8 cellular contexts compared by ENCODE assay signal in the genomic region with DNA sequence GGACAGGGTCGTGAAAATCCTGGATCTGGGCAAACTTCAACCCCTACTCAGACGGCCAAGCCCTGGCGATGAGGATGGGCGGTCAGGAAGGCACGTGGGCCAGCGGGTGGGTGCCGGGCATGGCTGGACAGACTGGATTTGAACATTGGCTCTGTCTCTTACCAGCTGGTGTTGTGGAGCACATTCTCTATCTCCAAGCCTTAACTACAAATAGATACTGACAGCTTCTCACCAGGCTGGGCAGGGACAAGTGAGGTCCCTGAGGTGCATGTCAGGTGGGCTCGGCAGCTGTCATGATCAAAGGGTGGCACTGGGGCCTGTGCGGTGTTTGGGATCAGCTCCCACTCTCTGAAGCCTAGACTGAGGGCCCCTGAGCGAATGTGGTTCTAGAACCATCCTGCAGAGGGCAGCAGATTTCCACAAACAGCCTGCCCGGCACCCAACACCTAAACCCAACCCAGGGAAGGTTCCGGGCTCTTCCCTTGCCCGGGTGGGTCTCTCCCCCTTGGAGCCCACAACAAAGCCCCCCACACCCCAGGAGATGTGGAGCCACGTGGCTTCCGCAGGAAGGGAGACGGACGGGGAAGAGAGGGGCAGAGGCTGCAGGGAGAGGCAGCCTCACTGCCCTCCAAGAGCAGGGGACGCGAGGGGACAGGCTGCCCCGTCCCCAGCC. TPM values are rescaled to one million over a fixed set of nuclear protein-coding genes. Genes with fewer than 3 reads are reported as not detected.
DNase-seq lines count a peak whose midpoint lies in the region; ATAC-seq and TF ChIP-seq lines count a peak whose summit lies in the region.

No MANE protein-coding gene starts in this region.

- in situ Hi-C loops in SK-MEL-5 (cut with HindIII; ENCODE audit: low pct_unique_long_range_greater_than_20kb, low sequenced_read_pairs) = no loop called here

- H3K4me3 ChIP-seq in vagina = no peak overlapping the region

- intact Hi-C loops in Right ventricle myocardium superior (cut with DNase I) (no loop called here), posterior vena cava (cut with DNase I) (loop anchor here in 1 of 2 donors (10.0 kb wide), 3 partner anchors 954 to 1284 kb away; no protein-coding TSS in a partner anchor), vagina (cut with DNase I) (loop anchor here (5.0 to 10.0 kb wide), 2 partner anchors 954 to 1087 kb away; no protein-coding TSS in a partner anchor)

- DNase-seq in GM03348 (ENCODE audit: low spot score) (peak; percentile 92), HUDEP-2 (lab: John Stamatoyannopoulos, UW; ENCODE audit: unreplicated experiment in 76 of 76) (peak in 53 of 76 experiments; percentile 4 to 62 (median 35)), SK-MEL-5 (ENCODE audit: low read depth, low spot score) (peak; percentile 75), Right ventricle myocardium superior (peak; percentile 78), posterior vena cava (ENCODE audit: low spot score) (peak; percentile 89), vagina (ENCODE audit: extremely low spot score in 2 of 2) (peak in 1 of 2 donors; percentile 88)

- peak overlapping the region; percentile 79 for H3K27ac ChIP-seq in vagina

- TF ChIP-seq POLR2A in vagina (IDR thresholded peaks at IDR 0.05) = no peak

- H3K9me3 Mint-ChIP-seq in activated naive CD8-positive, alpha-beta T cell (ENCODE audit: low read depth) = no peaks in the 10 kb centered on the region

- peak; percentile 65 to 90 (median 76) for TF ChIP-seq CTCF in vagina (IDR thresholded peaks at IDR 0.05)

- peaks cover 49% of the 10 kb centered on the region for H3K4me1 ChIP-seq in vagina

- no peaks in the 10 kb centered on the region for H3K27me3 Mint-ChIP-seq in activated naive CD8-positive, alpha-beta T cell

- no peaks in the 10 kb centered on the region for H3K9me3 ChIP-seq in vagina

- H3K4me1 Mint-ChIP-seq in activated naive CD8-positive, alpha-beta T cell (ENCODE audit: low read depth) = peaks cover 36% of the 10 kb centered on the region

- H3K27ac Mint-ChIP-seq in activated naive CD8-positive, alpha-beta T cell = peak overlapping the region; percentile 61

- no peaks in the 10 kb centered on the region for H3K27me3 ChIP-seq in vagina

- no peaks in the 10 kb centered on the region for H3K36me3 Mint-ChIP-seq in activated naive CD8-positive, alpha-beta T cell

- H3K36me3 ChIP-seq in vagina = peaks cover 0 to 10% of the 10 kb centered on the region in 2 donors

- ATAC-seq in GM21528 (IDR thresholded peaks at IDR 0.05; ENCODE audit: low FRiP score, unreplicated experiment) (peak; percentile 80), Right ventricle myocardium superior (ENCODE audit: poor library complexity) (peak; percentile 69)

- no peak overlapping the region for H3K4me3 Mint-ChIP-seq in activated naive CD8-positive, alpha-beta T cell

RNA-seq across cellular contexts. Expression of gene RGMA, which starts 58.4 kb away (rescaled TPM):
- not detected in 2 replicates for total RNA-seq in SK-MEL-5 (2014; rRNA removed; shearing (Covaris generic))
- polyA plus RNA-seq in SK-MEL-5 (2015; cell fraction: cytosol; rRNA removed) = 0.09 and 0.18 TPM in 2 replicates
- polyA plus RNA-seq in SK-MEL-5 (2015; cell fraction: nucleus; rRNA removed) = not detected in 2 replicates
- total RNA-seq in Right ventricle myocardium superior (25.0 TPM), posterior vena cava (10 to 100 TPM; 20.3 to 33.9 TPM), vagina (21.6 TPM)

Comparison
In these comparisons a context has a peak if more than half of its experiments do, and no peak if none do; other contexts are left out.
1. RNA of gene RGMA, which starts 58.4 kb away (total RNA-seq): 20.3 to 33.9 TPM in posterior vena cava, 25.0 TPM in Right ventricle myocardium superior (single experiment) and 21.6 TPM in vagina (single experiment); not detected in SK-MEL-5; every median in the first group is over 10 times any median in the second.